ENCODE assay signal across 25 cellular contexts in genomic region chrX:108811891-108812290, GRCh38.
DNase-seq lines count a peak whose midpoint lies in the region; ATAC-seq and TF ChIP-seq lines count a peak whose summit lies in the region.
"Had no signal": no experiment of that assay in that cellular context is flagged by ENCODE, and none has a peak within 500 bp of the region (broad histone marks: within the 10 kb centered on the region; RNA-seq: fewer than 3 reads in every experiment).

No MANE protein-coding gene starts in this region.

- DNase-seq in ELF-1 (ENCODE audit: low read depth, low spot score) = peak; percentile 30
- DNase-seq in GM23338 (ENCODE audit: low spot score) = peak; percentile 38
- peak; percentile 38 for DNase-seq in iPS-NIHi11 (ENCODE audit: low spot score)
- no peak for DNase-seq in MM.1S
- DNase-seq in Peyer's patch = no peak
- DNase-seq: activated effector memory CD4-positive, alpha-beta T cell treated with Interleukin-2 at 50 U/mL for 16 hours; body of pancreas; effector CD8-positive, alpha-beta T cell; foreskin melanocyte; GDM1; kidney; NCI-H187; NCI-H226; stimulated activated CD4-positive, alpha-beta T cell treated with anti-CD3 and anti-CD28 coated beads, Interleukin-2, amount 100 ng/mL, for 48 hours; stimulated activated naive B cell treated with anti-CD40 and anti-IgM and Interleukin-4, amounts not matched to agents 10 μg/mL and 1 μg/mL and 100 μg/mL, for 72 hours; testis had no signal

- H3K4me3 ChIP-seq in GM23338 (no peak overlapping the region), OCI-LY1 (ENCODE audit: low read depth, low read length, poor library complexity, severe bottlenecking) (no peak overlapping the region), MM.1S (ENCODE audit: low read length) (no peak overlapping the region), Peyer's patch (no peak overlapping the region)
- H3K4me3 ChIP-seq: body of pancreas, GM12878, hepatocyte, lung, testis had no signal

- H4K20me1 ChIP-seq in GM23338 (replicated peaks; ENCODE audit: insufficient read depth) = no peaks in the 10 kb centered on the region
- no peaks in the 10 kb centered on the region for H4K20me1 ChIP-seq in OCI-LY1 (ENCODE audit: insufficient read depth, low read length)
- no peaks in the 10 kb centered on the region for H4K20me1 ChIP-seq in MM.1S (ENCODE audit: insufficient read depth, low read length)

- H2AFZ ChIP-seq in GM23338 (no peak overlapping the region), OCI-LY1 (ENCODE audit: low read length) (no peak overlapping the region), MM.1S (ENCODE audit: low read length) (no peak overlapping the region)
- H2AFZ ChIP-seq: hepatocyte had no signal

- H3K4me1 Mint-ChIP-seq in GM23338 = no peaks in the 10 kb centered on the region
- H3K4me1 Mint-ChIP-seq: stimulated activated naive B cell treated with anti-CD40 and anti-IgM and Interleukin-4, amounts not matched to agents 10 μg/mL and 1 μg/mL and 100 μg/mL, for 72 hours had no signal

- H3K27ac ChIP-seq in GM23338 (ENCODE audit: low read depth) (no peak overlapping the region), OCI-LY1 (ENCODE audit: low read depth, low read length, poor library complexity, severe bottlenecking) (no peak overlapping the region), MM.1S (ENCODE audit: low read length) (no peak overlapping the region), Peyer's patch (no peak overlapping the region)
- H3K27ac ChIP-seq: body of pancreas, hepatocyte, neutrophil, RWPE1, testis had no signal

- H3K4me2 ChIP-seq in GM23338 (no peak overlapping the region), OCI-LY1 (ENCODE audit: low read length) (no peak overlapping the region), MM.1S (ENCODE audit: low read depth, low read length) (no peak overlapping the region)
- H3K4me2 ChIP-seq: hepatocyte had no signal

- H3K9me3 Mint-ChIP-seq in GM23338 = no peaks in the 10 kb centered on the region; the same call in 2 of the 3 replicates

- H3K27me3 ChIP-seq in GM23338 (ENCODE audit: insufficient read depth) = no peaks in the 10 kb centered on the region
- H3K27me3 ChIP-seq in OCI-LY1 (ENCODE audit: insufficient read depth, low read length) = no peaks in the 10 kb centered on the region
- H3K27me3 ChIP-seq in MM.1S (replicated peaks; ENCODE audit: insufficient read depth, low read length) = no peaks in the 10 kb centered on the region
- no peaks in the 10 kb centered on the region for H3K27me3 ChIP-seq in Peyer's patch
- H3K27me3 ChIP-seq: body of pancreas, hepatocyte, neutrophil, testis had no signal

- H3K9me3 ChIP-seq in OCI-LY1 (ENCODE audit: low read length) (no peaks in the 10 kb centered on the region), MM.1S (replicated peaks; ENCODE audit: insufficient read depth, low read length) (no peaks in the 10 kb centered on the region), Peyer's patch (no peaks in the 10 kb centered on the region)
- H3K9me3 ChIP-seq: body of pancreas, neutrophil, testis had no signal

- H3K27ac Mint-ChIP-seq in GM23338 = no peak overlapping the region
- H3K27ac Mint-ChIP-seq: stimulated activated naive B cell treated with anti-CD40 and anti-IgM and Interleukin-4, amounts not matched to agents 10 μg/mL and 1 μg/mL and 100 μg/mL, for 72 hours had no signal

- H3K9me2 ChIP-seq in GM23338 (ENCODE audit: insufficient read depth) = no peaks in the 10 kb centered on the region
- H3K9me2 ChIP-seq in OCI-LY1 (ENCODE audit: low read depth, low read length) = no peaks in the 10 kb centered on the region
- H3K9me2 ChIP-seq in MM.1S (replicated peaks; ENCODE audit: insufficient read depth, low read length) = no peaks in the 10 kb centered on the region

- ATAC-seq in GM23338 (peak; percentile 69), GM21526 (IDR thresholded peaks at IDR 0.05; ENCODE audit: low FRiP score, unreplicated experiment) (no peak), GM18867 (IDR thresholded peaks at IDR 0.05; ENCODE audit: unreplicated experiment) (no peak)
- ATAC-seq: body of pancreas; esophagus mucosa; GM12878; stimulated activated naive B cell treated with anti-CD40 and anti-IgM and Interleukin-4, amounts not matched to agents 10 μg/mL and 1 μg/mL and 100 μg/mL, for 72 hours had no signal

- H3K9ac ChIP-seq in OCI-LY1 (ENCODE audit: low read length) = no peak overlapping the region
- no peak overlapping the region for H3K9ac ChIP-seq in MM.1S (ENCODE audit: low read length)

- H3K4me1 ChIP-seq in GM23338 (ENCODE audit: insufficient read depth) = no peaks in the 10 kb centered on the region
- H3K4me1 ChIP-seq in OCI-LY1 (ENCODE audit: insufficient read depth, low read length, severe bottlenecking) = no peaks in the 10 kb centered on the region
- H3K4me1 ChIP-seq in MM.1S (ENCODE audit: low read length) = no peaks in the 10 kb centered on the region
- no peaks in the 10 kb centered on the region for H3K4me1 ChIP-seq in Peyer's patch
- H3K4me1 ChIP-seq: body of pancreas, testis had no signal

- H3F3A ChIP-seq in GM23338 (replicated peaks; ENCODE audit: low read depth) (no peaks in the 10 kb centered on the region), OCI-LY1 (ENCODE audit: insufficient read depth, low read length) (no peaks in the 10 kb centered on the region), MM.1S (ENCODE audit: insufficient read depth, low read length) (no peaks in the 10 kb centered on the region)

- no peak overlapping the region for H3K4me3 Mint-ChIP-seq in GM23338
- H3K4me3 Mint-ChIP-seq: stimulated activated naive B cell treated with anti-CD40 and anti-IgM and Interleukin-4, amounts not matched to agents 10 μg/mL and 1 μg/mL and 100 μg/mL, for 72 hours had no signal

- no peaks in the 10 kb centered on the region for H3K36me3 Mint-ChIP-seq in GM23338 (ENCODE audit: low read depth)
- H3K36me3 Mint-ChIP-seq: stimulated activated naive B cell treated with anti-CD40 and anti-IgM and Interleukin-4, amounts not matched to agents 10 μg/mL and 1 μg/mL and 100 μg/mL, for 72 hours had no signal

- no peaks in the 10 kb centered on the region for H3K36me3 ChIP-seq in GM23338 (ENCODE audit: insufficient read depth)
- no peaks in the 10 kb centered on the region for H3K36me3 ChIP-seq in OCI-LY1 (ENCODE audit: insufficient read depth, low read length)
- no peaks in the 10 kb centered on the region for H3K36me3 ChIP-seq in MM.1S (replicated peaks; ENCODE audit: insufficient read depth, low read length)
- H3K36me3 ChIP-seq in Peyer's patch = no peaks in the 10 kb centered on the region
- H3K36me3 ChIP-seq: neutrophil had no signal

- H3K27me3 Mint-ChIP-seq in GM23338 (ENCODE audit: insufficient read depth, low read depth, poor library complexity) = no peaks in the 10 kb centered on the region
- H3K27me3 Mint-ChIP-seq: stimulated activated naive B cell treated with anti-CD40 and anti-IgM and Interleukin-4, amounts not matched to agents 10 μg/mL and 1 μg/mL and 100 μg/mL, for 72 hours had no signal

- no peak for TF ChIP-seq POLR2A in Peyer's patch (IDR thresholded peaks at IDR 0.05)

- no peaks in the 10 kb centered on the region for H3K79me2 ChIP-seq in GM23338 (replicated peaks; ENCODE audit: insufficient read depth)
- H3K79me2 ChIP-seq in OCI-LY1 (ENCODE audit: insufficient read depth, low read length) = no peaks in the 10 kb centered on the region
- H3K79me2 ChIP-seq in MM.1S (ENCODE audit: low read length) = no peaks in the 10 kb centered on the region
- H3K79me2 ChIP-seq: hepatocyte had no signal

- TF ChIP-seq CTCF in GM23338 (conservative IDR thresholded peaks at IDR 0.05; ENCODE audit: low read depth in 2 of 2) (peak; percentile 41 to 54; a peak in 3 of 4 replicates), OCI-LY1 (IDR thresholded peaks at IDR 0.05; ENCODE audit: low read length) (peak; percentile 11; the same call in 1 of the 2 replicates), MM.1S (IDR thresholded peaks at IDR 0.05; ENCODE audit: low read length) (no peak; the same call in 1 of the 2 replicates), Peyer's patch (IDR thresholded peaks at IDR 0.05) (no peak)

TF ChIP-seq in GM23338, 12 proteins besides CTCF, POLR2A, EP300 and RAD21 (continues in another document):
- TF ChIP-seq NANOG (IDR thresholded peaks at IDR 0.05; ENCODE audit: borderline replicate concordance) (no peak), ETS1 (IDR thresholded peaks at IDR 0.05) (no peak), JUNB (IDR thresholded peaks at IDR 0.05; ENCODE audit: unreplicated experiment) (no peak), STAT1 (IDR thresholded peaks at IDR 0.05; ENCODE audit: unreplicated experiment) (no peak), ZNF331 (CRISPR knock-in tag; IDR thresholded peaks at IDR 0.05; ENCODE audit: low read depth) (no peak), EZH2 (IDR thresholded peaks at IDR 0.05; ENCODE audit: low read depth, unreplicated experiment) (no peak), EZH2phosphoT487 (IDR thresholded peaks at IDR 0.05; ENCODE audit: unreplicated experiment) (no peak)

Comparison
In these comparisons a context has a peak if more than half of its experiments do, and no peak if none do; other contexts are left out.
1. DNase-seq: peak in ELF-1 (single experiment), GM23338 (single experiment) and iPS-NIHi11 (single experiment); none in MM.1S (single experiment) and Peyer's patch (0 of 3).
2. CTCF ChIP-seq: peak in GM23338 (2 of 2) and OCI-LY1 (single experiment); none in MM.1S (single experiment) and Peyer's patch (0 of 6).